In genomic region chr22:28801845-28802594, GRCh38 we compare ENCODE assay signal across 1 cellular context.
TF ChIP-seq lines count a peak whose summit lies in the region.

No MANE protein-coding gene starts in this region.

TF ChIP-seq in HCT116, 20 proteins besides CTCF, POLR2A, EP300 and RAD21 (continued from another document):
- TF ChIP-seq ZBTB33 (IDR thresholded peaks at IDR 0.05; ENCODE audit: extremely low read depth, insufficient replicate concordance, low read length) (no peak), FOSL1 (IDR thresholded peaks at IDR 0.05; ENCODE audit: low read depth) (no peak)
- TF ChIP-seq, protein P1, sequence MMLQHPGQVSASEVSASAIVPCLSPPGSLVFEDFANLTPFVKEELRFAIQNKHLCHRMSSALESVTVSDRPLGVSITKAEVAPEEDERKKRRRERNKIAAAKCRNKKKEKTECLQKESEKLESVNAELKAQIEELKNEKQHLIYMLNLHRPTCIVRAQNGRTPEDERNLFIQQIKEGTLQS (IDR thresholded peaks at IDR 0.05): no peak
- TF ChIP-seq, protein P2, sequence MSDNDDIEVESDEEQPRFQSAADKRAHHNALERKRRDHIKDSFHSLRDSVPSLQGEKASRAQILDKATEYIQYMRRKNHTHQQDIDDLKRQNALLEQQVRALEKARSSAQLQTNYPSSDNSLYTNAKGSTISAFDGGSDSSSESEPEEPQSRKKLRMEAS (IDR thresholded peaks at IDR 0.05): no peak
